ENCODE assay signal across 13 cellular contexts in the genomic region with DNA sequence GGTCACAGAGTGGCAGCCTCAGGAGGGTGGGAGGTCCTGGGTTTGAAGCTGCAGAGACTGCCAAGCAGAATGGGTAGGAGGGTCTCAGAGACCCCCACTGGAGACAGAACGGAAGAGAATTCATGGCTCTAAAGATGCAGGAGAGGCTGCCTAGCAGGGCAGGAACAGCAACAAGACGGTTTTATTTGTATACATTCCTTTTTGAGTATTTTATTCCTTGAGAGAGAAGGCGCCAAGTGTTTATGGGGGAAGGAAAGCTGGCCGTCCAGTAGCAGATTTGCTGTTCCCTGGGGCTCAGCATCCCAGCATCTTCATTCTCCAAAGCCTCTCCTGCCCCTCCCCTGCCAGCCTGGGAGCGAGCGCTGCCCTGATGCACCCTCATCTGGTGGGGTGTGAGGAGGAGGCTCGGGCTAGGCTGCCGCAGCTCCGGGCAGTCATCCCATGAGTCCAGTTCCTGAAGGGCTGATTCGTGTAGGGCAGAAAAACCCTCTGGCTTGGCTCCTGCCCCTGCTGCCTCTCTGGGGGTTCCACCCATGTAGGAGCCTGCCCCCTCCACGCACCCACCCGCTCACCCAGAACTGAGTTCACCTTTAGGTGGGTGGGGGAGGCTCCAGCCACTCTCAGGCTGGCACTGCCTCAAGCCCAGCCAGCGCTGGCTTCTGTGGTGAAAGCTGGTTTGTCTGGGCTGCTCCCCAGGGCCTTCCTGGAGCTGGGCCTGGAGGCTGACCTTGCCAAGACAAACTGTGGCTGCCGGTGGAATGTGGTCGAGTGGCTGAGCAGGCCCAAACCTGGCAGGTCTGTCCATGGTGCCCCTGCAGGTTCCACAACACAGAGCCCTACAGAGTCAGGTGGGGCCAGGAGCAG. TPM values are rescaled to one million over a fixed set of nuclear protein-coding genes. Genes with fewer than 3 reads are reported as not detected.
A peak's percentile ranks its signal among the peaks of the same experiment; 100 is the strongest.
DNase-seq lines count a peak whose midpoint lies in the region; ATAC-seq and TF ChIP-seq lines count a peak whose summit lies in the region.
"Had no signal": no experiment of that assay in that cellular context is flagged by ENCODE, and none has a peak within 500 bp of the region (broad histone marks: within the 10 kb centered on the region; RNA-seq: fewer than 3 reads in every experiment).

No MANE protein-coding gene starts in this region.

- no peak overlapping the region for H3K27ac Mint-ChIP-seq in GM23338
- H3K27ac Mint-ChIP-seq: stimulated activated effector memory CD8-positive, alpha-beta T cell treated with anti-CD3 and anti-CD28 coated beads, Interleukin-12 subunit alpha, Interleukin-12 subunit beta, amount 100 ng/mL, for 72 hours had no signal

- peaks cover 13% of the 10 kb centered on the region for H3K27me3 Mint-ChIP-seq in GM23338 (ENCODE audit: insufficient read depth, low read depth, poor library complexity)

- H3F3A ChIP-seq in GM23338 (replicated peaks; ENCODE audit: low read depth) = no peaks in the 10 kb centered on the region

- no peaks in the 10 kb centered on the region for H3K36me3 ChIP-seq in GM23338 (ENCODE audit: insufficient read depth)
- H3K36me3 ChIP-seq in RWPE2 (ENCODE audit: low read depth) = no peaks in the 10 kb centered on the region
- no peaks in the 10 kb centered on the region for H3K36me3 ChIP-seq in skeletal muscle satellite cell (ENCODE audit: insufficient read depth, low read length)

- no peaks in the 10 kb centered on the region for H3K9me2 ChIP-seq in GM23338 (ENCODE audit: insufficient read depth)

- no peaks in the 10 kb centered on the region for H3K9me3 Mint-ChIP-seq in GM23338
- H3K9me3 Mint-ChIP-seq: stimulated activated effector memory CD8-positive, alpha-beta T cell treated with anti-CD3 and anti-CD28 coated beads, Interleukin-12 subunit alpha, Interleukin-12 subunit beta, amount 100 ng/mL, for 72 hours had no signal

- H3K4me2 ChIP-seq in GM23338 = no peak overlapping the region
- H3K4me2 ChIP-seq in skeletal muscle satellite cell (ENCODE audit: low read length) = peak overlapping the region; percentile 32

- H2AFZ ChIP-seq in GM23338 = no peak overlapping the region

- ATAC-seq in GM23338 = peak; percentile 39
- peak; percentile 92 for ATAC-seq in RWPE2 (ENCODE audit: low read depth)
- ATAC-seq: stimulated activated effector memory CD8-positive, alpha-beta T cell treated with anti-CD3 and anti-CD28 coated beads, Interleukin-12 subunit alpha, Interleukin-12 subunit beta, amount 100 ng/mL, for 72 hours had no signal

- no peaks in the 10 kb centered on the region; the same call in 1 of the 2 replicates for H3K4me1 ChIP-seq in GM23338 (ENCODE audit: insufficient read depth)
- H3K4me1 ChIP-seq in RWPE2 (ENCODE audit: insufficient read depth, poor library complexity, severe bottlenecking) = peaks cover 6% of the 10 kb centered on the region
- peaks cover 13% of the 10 kb centered on the region for H3K4me1 ChIP-seq in skeletal muscle satellite cell (ENCODE audit: control insufficient read depth, insufficient read depth, low read length)

- H3K27me3 ChIP-seq in GM23338 (ENCODE audit: insufficient read depth) (no peaks in the 10 kb centered on the region), RWPE2 (ENCODE audit: insufficient read depth, poor library complexity, severe bottlenecking) (no peaks in the 10 kb centered on the region), skeletal muscle satellite cell (ENCODE audit: control insufficient read depth, insufficient read depth, low read length) (peaks cover 67% of the 10 kb centered on the region)

- H3K36me3 Mint-ChIP-seq in GM23338 (ENCODE audit: low read depth) = no peaks in the 10 kb centered on the region

- peaks cover 2% of the 10 kb centered on the region; the same call in 1 of the 3 replicates for H3K4me1 Mint-ChIP-seq in GM23338

- no peaks in the 10 kb centered on the region for H4K20me1 ChIP-seq in GM23338 (replicated peaks; ENCODE audit: insufficient read depth)

- no peak overlapping the region for H3K9ac ChIP-seq in skeletal muscle satellite cell (ENCODE audit: low read depth, low read length)

- H3K9me3 ChIP-seq in RWPE2 (ENCODE audit: severe bottlenecking) (peaks cover 2% of the 10 kb centered on the region), skeletal muscle satellite cell (replicated peaks; ENCODE audit: low read length) (no peaks in the 10 kb centered on the region)

- H3K4me3 ChIP-seq in GM23338 (no peak overlapping the region), RWPE2 (ENCODE audit: severe bottlenecking) (no peak overlapping the region), fibroblast of the aortic adventitia (ENCODE audit: low read depth, low read length) (no peak overlapping the region), skeletal muscle satellite cell (ENCODE audit: low read length) (no peak overlapping the region)
- H3K4me3 ChIP-seq: skin epidermis had no signal

- DNase-seq in GM23338 (ENCODE audit: low spot score) (no peak), RWPE2 (ENCODE audit: low spot score) (no peak), fibroblast of the aortic adventitia (ENCODE audit: low read depth) (peak; percentile 76), hippocampal formation (lab: John Stamatoyannopoulos, UW) (no peak), caudate nucleus (lab: John Stamatoyannopoulos, UW) (no peak), COR-L47 (lab: John Stamatoyannopoulos, UW) (no peak), iPS-NIHi7 (ENCODE audit: extremely low spot score) (no peak)
- DNase-seq: activated effector memory CD4-positive, alpha-beta T cell treated with Interleukin-2 at 50 U/mL for 16 hours; Kasumi-1 had no signal

- no peaks in the 10 kb centered on the region for H3K79me2 ChIP-seq in GM23338 (replicated peaks; ENCODE audit: insufficient read depth)

- no peak overlapping the region for H3K27ac ChIP-seq in GM23338 (ENCODE audit: low read depth)
- no peak overlapping the region for H3K27ac ChIP-seq in RWPE2 (ENCODE audit: poor library complexity, severe bottlenecking)
- no peak overlapping the region for H3K27ac ChIP-seq in caudate nucleus (ENCODE audit: low read depth, low read length)

- TF ChIP-seq CTCF in GM23338 (conservative IDR thresholded peaks at IDR 0.05; ENCODE audit: low read depth in 2 of 2) (no peak), RWPE2 (IDR thresholded peaks at IDR 0.05; ENCODE audit: poor library complexity, severe bottlenecking) (no peak), fibroblast of the aortic adventitia (IDR thresholded peaks at IDR 0.05; ENCODE audit: insufficient read depth, low read length) (no peak)

- H3K4me3 Mint-ChIP-seq in GM23338 = no peak overlapping the region
- H3K4me3 Mint-ChIP-seq: stimulated activated effector memory CD8-positive, alpha-beta T cell treated with anti-CD3 and anti-CD28 coated beads, Interleukin-12 subunit alpha, Interleukin-12 subunit beta, amount 100 ng/mL, for 72 hours had no signal

TF ChIP-seq in GM23338, 12 proteins besides CTCF, POLR2A, EP300 and RAD21:
- no peak for TF ChIP-seq CREB1 (CRISPR knock-in tag; IDR thresholded peaks at IDR 0.05; ENCODE audit: low read depth)
- TF ChIP-seq POLR2AphosphoS5 (IDR thresholded peaks at IDR 0.05; ENCODE audit: low read depth) = no peak
- TF ChIP-seq ZNF114 (CRISPR knock-in tag; IDR thresholded peaks at IDR 0.05) = no peak
- TF ChIP-seq EZH2 (IDR thresholded peaks at IDR 0.05; ENCODE audit: low read depth, unreplicated experiment) = no peak
TF ChIP-seq in GM23338: peak in this region for 0.

RNA-seq across cellular contexts. Expression of a gene that starts 32.4 kb away (rescaled TPM):
- total RNA-seq in GM23338 (2014; rRNA removed; shearing (Covaris generic)) = 21.5 and 29.3 TPM in 2 replicates
- polyA plus RNA-seq in GM23338 (2016; fragmentation: Nextera tagmentation; extraction: Ambion mirVana) = 15.3 and 17.0 TPM in 2 replicates
- 3.8 and 48.5 TPM in 2 replicates for total RNA-seq in fibroblast of the aortic adventitia (ENCODE audit: low replicate concordance)
- under 0.01 and 0.22 TPM in 2 replicates for total RNA-seq in skeletal muscle satellite cell (2012; rRNA removed)

RNA-seq across cellular contexts. Expression of a gene that starts 46.8 kb away (rescaled TPM):
- total RNA-seq in GM23338 (2014; rRNA removed; shearing (Covaris generic)) = not detected in 2 replicates
- polyA plus RNA-seq in GM23338 (2016; fragmentation: Nextera tagmentation; extraction: Ambion mirVana) = not detected in 2 replicates
- not detected in 2 replicates for total RNA-seq in fibroblast of the aortic adventitia (ENCODE audit: low replicate concordance)
- total RNA-seq in skeletal muscle satellite cell (2012; rRNA removed) = not detected in 2 replicates
- total RNA-seq: kidney epithelial cell had no signal

RNA-seq across cellular contexts. Expression of a gene that starts 48.2 kb away (rescaled TPM):
- total RNA-seq in GM23338 (2014; rRNA removed; shearing (Covaris generic)) = not detected in 2 replicates
- polyA plus RNA-seq in GM23338 (2016; fragmentation: Nextera tagmentation; extraction: Ambion mirVana) = not detected in 2 replicates
- 0.09 TPM in 1 of 2 replicates, not detected in the other for total RNA-seq in fibroblast of the aortic adventitia (ENCODE audit: low replicate concordance)
- not detected in 2 replicates for total RNA-seq in skeletal muscle satellite cell (2012; rRNA removed)
- total RNA-seq: kidney epithelial cell had no signal
